7 cellular contexts compared by ENCODE assay signal in the genomic region with DNA sequence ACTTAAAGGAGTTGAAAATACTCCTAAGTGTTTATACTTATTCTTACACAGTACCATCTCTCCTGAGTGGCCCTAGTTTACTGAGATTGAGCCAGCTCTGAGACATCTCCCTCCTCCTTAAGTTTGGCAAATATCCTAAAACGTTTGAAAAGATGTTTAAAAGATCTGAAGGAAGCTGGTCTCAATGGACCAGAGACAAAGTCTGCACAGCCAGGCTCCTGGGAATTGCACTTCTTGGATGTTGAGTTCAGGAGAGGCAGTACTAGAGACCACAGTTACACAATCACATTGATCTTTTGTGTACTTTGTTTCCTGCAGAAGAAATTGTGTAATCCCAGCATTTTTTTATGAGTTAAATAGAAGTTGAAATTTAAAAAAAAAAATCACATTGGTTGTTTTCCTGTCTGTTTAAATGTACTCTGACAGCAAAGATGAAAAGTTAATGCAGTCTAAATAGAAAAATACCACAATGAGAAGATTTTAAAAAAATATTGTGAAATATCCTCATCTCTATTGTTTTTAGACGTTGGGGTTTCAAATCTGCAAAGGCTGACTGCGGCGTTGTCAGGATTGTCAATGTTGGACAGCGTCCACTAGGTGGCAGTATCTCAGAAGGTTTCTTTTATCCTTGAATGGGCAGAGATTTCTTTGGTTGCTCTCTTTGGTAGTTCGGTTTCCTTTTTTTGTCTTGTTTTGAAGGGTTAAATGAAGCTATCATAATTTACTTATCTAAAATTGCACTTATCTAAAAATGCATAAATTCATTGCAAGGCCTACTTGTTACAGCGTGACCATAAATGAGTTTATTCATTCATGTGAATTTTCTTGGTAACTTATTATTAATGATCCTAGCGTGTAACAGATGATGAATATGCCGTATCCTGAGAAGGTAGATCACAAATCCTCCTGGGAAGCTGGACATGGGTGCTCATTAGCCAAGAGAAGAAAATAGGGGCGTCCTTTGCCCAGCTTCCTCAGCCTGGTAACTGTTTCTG. TPM values are rescaled to one million over a fixed set of nuclear protein-coding genes. Genes with fewer than 3 reads are reported as not detected.
DNase-seq lines count a peak whose midpoint lies in the region; ATAC-seq and TF ChIP-seq lines count a peak whose summit lies in the region.

No MANE protein-coding gene starts in this region.

- H3K9me3 Mint-ChIP-seq in activated T-cell treated with anti-CD3 and anti-CD28 coated beads, Interleukin-2, amount 50 U/mL, for 72 hours = no peaks in the 10 kb centered on the region

- no peak overlapping the region for H3K14ac ChIP-seq in neuronal stem cell (ENCODE audit: low read length)

- H2AK5ac ChIP-seq in neuronal stem cell (ENCODE audit: low read depth, low read length) = no peak overlapping the region

- H3K4me2 ChIP-seq in OCI-LY1 (ENCODE audit: low read length) (no peak overlapping the region), neuronal stem cell (ENCODE audit: insufficient read depth, low read length, poor library complexity, severe bottlenecking) (no peak overlapping the region)

- TF ChIP-seq CTCF in GM10248 (IDR thresholded peaks at IDR 0.05; ENCODE audit: control extremely low read depth, extremely low read depth, low read depth, missing control alignments) (peak; percentile 77), OCI-LY1 (IDR thresholded peaks at IDR 0.05; ENCODE audit: low read length) (peak; percentile 80), fibroblast of the aortic adventitia (IDR thresholded peaks at IDR 0.05; ENCODE audit: insufficient read depth, low read length) (peak; percentile 72), upper lobe of right lung (IDR thresholded peaks at IDR 0.05) (peak; percentile 91)

- H3K23ac ChIP-seq in neuronal stem cell (ENCODE audit: low read depth, low read length, poor library complexity) = no peak overlapping the region

- H2BK12ac ChIP-seq in neuronal stem cell (ENCODE audit: low read length) = no peak overlapping the region

- peak overlapping the region; percentile 80 for H3K27ac ChIP-seq in HUES48 (ENCODE audit: low read depth, low read length)
- no peak overlapping the region for H3K27ac ChIP-seq in OCI-LY1 (ENCODE audit: low read depth, low read length, poor library complexity, severe bottlenecking)
- H3K27ac ChIP-seq in neuronal stem cell (replicated peaks; ENCODE audit: low read length) = no peak overlapping the region
- H3K27ac ChIP-seq in upper lobe of right lung = no peak overlapping the region

- no peak overlapping the region for H2BK120ac ChIP-seq in neuronal stem cell (ENCODE audit: low read depth, low read length)

- no peaks in the 10 kb centered on the region for H3F3A ChIP-seq in OCI-LY1 (ENCODE audit: insufficient read depth, low read length)

- H3K18ac ChIP-seq in neuronal stem cell (ENCODE audit: low read length) = peak overlapping the region; percentile 68

- intact Hi-C loops in upper lobe of right lung (cut with DNase I) = no loop called here

- no peaks in the 10 kb centered on the region for H4K20me1 ChIP-seq in OCI-LY1 (ENCODE audit: insufficient read depth, low read length)

- peaks cover 13% of the 10 kb centered on the region for H3K27me3 Mint-ChIP-seq in activated T-cell treated with anti-CD3 and anti-CD28 coated beads, Interleukin-2, amount 50 U/mL, for 72 hours (ENCODE audit: low read depth)

- ATAC-seq in activated T-cell treated with anti-CD3 and anti-CD28 coated beads, Interleukin-2, amount 50 U/mL, for 72 hours (replicated peaks in 1 of 2) = peak in 1 of 2 donors; percentile 58
- peak; percentile 89 for ATAC-seq in upper lobe of right lung

- no peak overlapping the region for H2BK5ac ChIP-seq in neuronal stem cell (ENCODE audit: low read length)

- no peaks in the 10 kb centered on the region for H3K79me2 ChIP-seq in OCI-LY1 (ENCODE audit: insufficient read depth, low read length)

- DNase-seq in GM10248 (ENCODE audit: extremely low spot score) (peak; percentile 69), fibroblast of the aortic adventitia (ENCODE audit: low read depth) (peak; percentile 91), neuronal stem cell (ENCODE audit: low spot score) (peak; percentile 71), upper lobe of right lung (no peak)
- DNase-seq in activated T-cell treated with anti-CD3 and anti-CD28 coated beads, Interleukin-2, amount 50 U/mL, for 72 hours = peak; percentile 41 to 60

- peak overlapping the region; percentile 40 for H2BK15ac ChIP-seq in neuronal stem cell (ENCODE audit: low read length)

- H3K4me3 ChIP-seq in HUES48 (ENCODE audit: low read depth, low read length) (no peak overlapping the region), OCI-LY1 (ENCODE audit: low read depth, low read length, poor library complexity, severe bottlenecking) (no peak overlapping the region), fibroblast of the aortic adventitia (ENCODE audit: low read depth, low read length) (no peak overlapping the region), neuronal stem cell (ENCODE audit: low read length in 2 of 2) (no peak overlapping the region), upper lobe of right lung (no peak overlapping the region)

- H3K36me3 ChIP-seq in HUES48 (ENCODE audit: control insufficient read depth, insufficient read depth, low read length) = no peaks in the 10 kb centered on the region
- H3K36me3 ChIP-seq in OCI-LY1 (ENCODE audit: insufficient read depth, low read length) = no peaks in the 10 kb centered on the region
- no peaks in the 10 kb centered on the region for H3K36me3 ChIP-seq in neuronal stem cell (replicated peaks in 1 of 2; ENCODE audit: control insufficient read depth in 2 of 2, insufficient read depth in 2 of 2, low read length in 2 of 2)
- no peaks in the 10 kb centered on the region for H3K36me3 ChIP-seq in upper lobe of right lung

- no peak overlapping the region for H3K4me3 Mint-ChIP-seq in activated T-cell treated with anti-CD3 and anti-CD28 coated beads, Interleukin-2, amount 50 U/mL, for 72 hours

- H4K8ac ChIP-seq in neuronal stem cell (ENCODE audit: low read depth, low read length) = no peak overlapping the region

- WGBS in neuronal stem cell (ENCODE audit: extremely low coverage in 2 of 2, insufficient read length in 2 of 2, insufficient replicate concordance in 1 of 2), 2 donors = no CpG with 5 or more reads among the region's 10 CpGs

- H2AFZ ChIP-seq in OCI-LY1 (ENCODE audit: low read length) (no peak overlapping the region), neuronal stem cell (ENCODE audit: low read length) (no peak overlapping the region)

- no peaks in the 10 kb centered on the region for H3K36me3 Mint-ChIP-seq in activated T-cell treated with anti-CD3 and anti-CD28 coated beads, Interleukin-2, amount 50 U/mL, for 72 hours (ENCODE audit: insufficient read depth in 2 of 2)

- H3K4ac ChIP-seq in neuronal stem cell (ENCODE audit: low read length) = no peak overlapping the region

- peaks cover 6% of the 10 kb centered on the region for H3K4me1 Mint-ChIP-seq in activated T-cell treated with anti-CD3 and anti-CD28 coated beads, Interleukin-2, amount 50 U/mL, for 72 hours (ENCODE audit: low read depth)

- peaks cover 44% of the 10 kb centered on the region for H3K4me1 ChIP-seq in HUES48 (ENCODE audit: control insufficient read depth, insufficient read depth, low read length)
- no peaks in the 10 kb centered on the region for H3K4me1 ChIP-seq in OCI-LY1 (ENCODE audit: insufficient read depth, low read length, severe bottlenecking)
- H3K4me1 ChIP-seq in neuronal stem cell (ENCODE audit: control insufficient read depth in 2 of 2, insufficient read depth in 1 of 2, low read depth in 1 of 2, low read length in 2 of 2) = peaks cover 0 to 1% of the 10 kb centered on the region in 2 donors
- H3K4me1 ChIP-seq in upper lobe of right lung = no peaks in the 10 kb centered on the region

- no peak overlapping the region for H4K91ac ChIP-seq in neuronal stem cell (ENCODE audit: low read depth, low read length, poor library complexity)

- peak overlapping the region; percentile 36 for H3K27ac Mint-ChIP-seq in activated T-cell treated with anti-CD3 and anti-CD28 coated beads, Interleukin-2, amount 50 U/mL, for 72 hours

- no peaks in the 10 kb centered on the region for H3K79me1 ChIP-seq in neuronal stem cell (ENCODE audit: low read depth, low read length)

- H3K9ac ChIP-seq in HUES48 (ENCODE audit: low read depth, low read length) (0 out of 2 replicates have a peak overlapping the region, but pooled peaks have one; percentile 17), OCI-LY1 (ENCODE audit: low read length) (no peak overlapping the region), neuronal stem cell (ENCODE audit: low read depth, low read length, poor library complexity) (peak overlapping the region; percentile 26)

- CTCF ChIA-PET in GM10248 (lab: Yijun Ruan, JAX) = interaction anchor here (0.6 to 4.1 kb wide), 35 partner anchors 8 to 1253 kb away, joined by 3 to 23 read pairs (median 3); no protein-coding TSS in a partner anchor

- H3K9me3 ChIP-seq in HUES48 (ENCODE audit: control insufficient read depth, insufficient read depth, low read length) = no peaks in the 10 kb centered on the region
- no peaks in the 10 kb centered on the region for H3K9me3 ChIP-seq in OCI-LY1 (ENCODE audit: low read length)
- H3K9me3 ChIP-seq in neuronal stem cell (replicated peaks in 1 of 2; ENCODE audit: control insufficient read depth in 2 of 2, insufficient read depth in 1 of 2, low read depth in 1 of 2, low read length in 2 of 2) = no peaks in the 10 kb centered on the region
- no peaks in the 10 kb centered on the region for H3K9me3 ChIP-seq in upper lobe of right lung

- H3K27me3 ChIP-seq in HUES48 (ENCODE audit: control insufficient read depth, insufficient read depth, low read length) (no peaks in the 10 kb centered on the region), OCI-LY1 (ENCODE audit: insufficient read depth, low read length) (no peaks in the 10 kb centered on the region), neuronal stem cell (ENCODE audit: control insufficient read depth in 3 of 3, insufficient read depth in 3 of 3, low read depth in 1 of 3, low read length in 3 of 3) (no peaks in the 10 kb centered on the region), upper lobe of right lung (no peaks in the 10 kb centered on the region)

- no peaks in the 10 kb centered on the region for H3K9me2 ChIP-seq in OCI-LY1 (ENCODE audit: low read depth, low read length)

- POLR2A ChIA-PET in GM10248 (lab: Yijun Ruan, JAX) = no interaction called here

RNA-seq across cellular contexts. Expression of a gene that starts 20.9 kb away (rescaled TPM):
- 1 to 10 TPM; 1.6 to 2.2 TPM for total RNA-seq in activated T-cell treated with anti-CD3 and anti-CD28 coated beads, Interleukin-2, amount 50 U/mL, for 72 hours
- 0.33 and 5.2 TPM in 2 replicates for total RNA-seq in fibroblast of the aortic adventitia (ENCODE audit: low replicate concordance)
- polyA plus RNA-seq in neuronal stem cell (2013, experiment 1 of 2) = 0.08 TPM
- polyA plus RNA-seq in neuronal stem cell (2013, experiment 2 of 2) = 0.10 TPM
- not detected for total RNA-seq in upper lobe of right lung
